15 cellular contexts compared by ENCODE assay signal in genomic region chr20:44717986-44718385, GRCh38. TPM values are rescaled to one million over a fixed set of nuclear protein-coding genes. Genes with fewer than 3 reads are reported as not detected.
DNase-seq lines count a peak whose midpoint lies in the region; TF ChIP-seq lines count a peak whose summit lies in the region.
"Had no signal": no experiment of that assay in that cellular context is flagged by ENCODE, and none has a peak within 500 bp of the region (broad histone marks: within the 10 kb centered on the region; RNA-seq: fewer than 3 reads in every experiment).

No MANE protein-coding gene starts in this region.

- peak; percentile 22 to 44 for TF ChIP-seq CTCF in fibroblast of lung (conservative IDR thresholded peaks at IDR 0.05 in 1 of 2, IDR thresholded peaks at IDR 0.05 in 1 of 2; ENCODE audit: low read depth in 1 of 2, low read length in 2 of 2)

- H3K4me1 Mint-ChIP-seq in CD8-positive, alpha-beta memory T cell: no peaks in the 10 kb centered on the region
- H3K4me1 Mint-ChIP-seq: activated CD8-positive, alpha-beta memory T cell treated with anti-CD3 and anti-CD28 coated beads, Interleukin-2, amount 10 ng/mL, durations not matched to agents 7 days and 5 days had no signal

- H3K79me2 ChIP-seq in fibroblast of lung (ENCODE audit: control insufficient read depth, insufficient read depth, low read length): no peaks in the 10 kb centered on the region

- DNase-seq in DMS 273 (lab: John Stamatoyannopoulos, UW; ENCODE audit: unreplicated experiment) (peak; percentile 67), DMS 273 treated with DMSO at 0.1 percent for 48 hours (lab: John Stamatoyannopoulos, UW) (no peak), RPMI8226 (peak; percentile 28), fibroblast of lung (ENCODE audit: low read depth in 2 of 2) (no peak), NCI-H1105 treated with DMSO at 0.1 percent for 48 hours (lab: John Stamatoyannopoulos, UW) (no peak), COR-L47 (lab: John Stamatoyannopoulos, UW) (no peak)
- no peak for DNase-seq in CD8-positive, alpha-beta memory T cell
- DNase-seq: activated CD8-positive, alpha-beta memory T cell treated with anti-CD3 and anti-CD28 coated beads, Interleukin-2, amount 10 ng/mL, durations not matched to agents 7 days and 5 days; anterior cingulate cortex; NCI-H2171 treated with DMSO at 0.1 percent for 48 hours; stimulated activated CD4-positive, alpha-beta T cell treated with anti-CD3 and anti-CD28 coated beads, Interleukin-1b, Interleukin-23, amount 100 ng/mL, for 48 hours had no signal

- no peak overlapping the region for H3K4me3 Mint-ChIP-seq in CD8-positive, alpha-beta memory T cell
- H3K4me3 Mint-ChIP-seq: activated CD8-positive, alpha-beta memory T cell treated with anti-CD3 and anti-CD28 coated beads, Interleukin-2, amount 10 ng/mL, durations not matched to agents 7 days and 5 days had no signal

- H3K9ac ChIP-seq in fibroblast of lung (ENCODE audit: insufficient read depth, low read length) (no peak overlapping the region), subcutaneous abdominal adipose tissue (ENCODE audit: low read length in 5 of 5) (no peak overlapping the region)

- H3K4me3 ChIP-seq in fibroblast of lung (replicated peaks in 1 of 4; ENCODE audit: control extremely low read depth in 1 of 4, insufficient read depth in 1 of 4, low read depth in 3 of 4, low read length in 4 of 4): peak overlapping the region in 1 of 4 experiments; percentile 17
- peak overlapping the region; percentile 38 to 55 (median 44) for H3K4me3 ChIP-seq in subcutaneous abdominal adipose tissue (ENCODE audit: low read depth in 1 of 5, low read length in 5 of 5)
- no peak overlapping the region for H3K4me3 ChIP-seq in CD8-positive, alpha-beta memory T cell (ENCODE audit: low read length)

- no peak overlapping the region for H3K27ac ChIP-seq in fibroblast of lung (ENCODE audit: insufficient read depth, low read length)
- no peak overlapping the region for H3K27ac ChIP-seq in subcutaneous abdominal adipose tissue (ENCODE audit: low read depth, low read length)
- no peak overlapping the region for H3K27ac ChIP-seq in CD8-positive, alpha-beta memory T cell (ENCODE audit: low read depth, low read length)

- H3K4me2 ChIP-seq in fibroblast of lung (ENCODE audit: extremely low read depth, insufficient read depth, low read length): no peak overlapping the region

- H2AFZ ChIP-seq in fibroblast of lung (ENCODE audit: low read length): no peak overlapping the region

- no peak overlapping the region for H3K27ac Mint-ChIP-seq in CD8-positive, alpha-beta memory T cell
- H3K27ac Mint-ChIP-seq: activated CD8-positive, alpha-beta memory T cell treated with anti-CD3 and anti-CD28 coated beads, Interleukin-2, amount 10 ng/mL, durations not matched to agents 7 days and 5 days had no signal

- H3K36me3 Mint-ChIP-seq in CD8-positive, alpha-beta memory T cell: no peaks in the 10 kb centered on the region
- H3K36me3 Mint-ChIP-seq: activated CD8-positive, alpha-beta memory T cell treated with anti-CD3 and anti-CD28 coated beads, Interleukin-2, amount 10 ng/mL, durations not matched to agents 7 days and 5 days had no signal

- H3K9me3 Mint-ChIP-seq in CD8-positive, alpha-beta memory T cell: no peaks in the 10 kb centered on the region

- H3K36me3 ChIP-seq in fibroblast of lung (ENCODE audit: control insufficient read depth, insufficient read depth, low read length): no peaks in the 10 kb centered on the region
- peaks cover 0 to 3% (median 0%) of the 10 kb centered on the region in 5 donors for H3K36me3 ChIP-seq in subcutaneous abdominal adipose tissue (ENCODE audit: control insufficient read depth in 5 of 5, insufficient read depth in 5 of 5, low read length in 5 of 5)
- no peaks in the 10 kb centered on the region for H3K36me3 ChIP-seq in CD8-positive, alpha-beta memory T cell (ENCODE audit: insufficient read depth, low read length)

- H4K20me1 ChIP-seq in fibroblast of lung (ENCODE audit: control insufficient read depth, extremely low read depth, insufficient read depth, low read length): no peaks in the 10 kb centered on the region

- POLR2A ChIA-PET in CD8-positive, alpha-beta memory T cell (lab: Charles Lee): interaction anchor here (0.6 kb wide), 1 partner anchor 108 kb away, joined by 3 read pairs; no protein-coding TSS in a partner anchor

- peaks cover 0 to 5% of the 10 kb centered on the region in 2 donors for H3K27me3 Mint-ChIP-seq in CD8-positive, alpha-beta memory T cell

- H3K4me1 ChIP-seq in fibroblast of lung (ENCODE audit: control insufficient read depth, extremely low read depth, insufficient read depth, low read length) (peaks cover 25% of the 10 kb centered on the region), subcutaneous abdominal adipose tissue (ENCODE audit: control insufficient read depth in 5 of 5, insufficient read depth in 5 of 5, low read length in 5 of 5) (peaks cover 6 to 68% (median 60%) of the 10 kb centered on the region in 5 donors)
- no peaks in the 10 kb centered on the region for H3K4me1 ChIP-seq in CD8-positive, alpha-beta memory T cell (ENCODE audit: insufficient read depth, low read length)

- CTCF ChIA-PET in CD8-positive, alpha-beta memory T cell (lab: Charles Lee): interaction anchor here (1.6 kb wide), 1 partner anchor 33 kb away, joined by 4 read pairs; no protein-coding TSS in a partner anchor

- no peaks in the 10 kb centered on the region for H3K9me3 ChIP-seq in fibroblast of lung (ENCODE audit: control insufficient read depth, insufficient read depth, low read depth, low read length)
- H3K9me3 ChIP-seq in subcutaneous abdominal adipose tissue (ENCODE audit: control insufficient read depth in 5 of 5, low read length in 5 of 5): no peaks in the 10 kb centered on the region
- no peaks in the 10 kb centered on the region for H3K9me3 ChIP-seq in CD8-positive, alpha-beta memory T cell (ENCODE audit: low read length)

- H3K27me3 ChIP-seq in fibroblast of lung (ENCODE audit: control insufficient read depth, insufficient read depth, low read length) (peaks cover 5% of the 10 kb centered on the region), subcutaneous abdominal adipose tissue (ENCODE audit: control insufficient read depth in 5 of 5, insufficient read depth in 4 of 5, low read length in 5 of 5) (no peaks in the 10 kb centered on the region)
- H3K27me3 ChIP-seq in CD8-positive, alpha-beta memory T cell (ENCODE audit: insufficient read depth, low read length, poor library complexity, severe bottlenecking): no peaks in the 10 kb centered on the region

RNA-seq across cellular contexts. Expression of gene CCN5, which starts 2.8 kb away (rescaled TPM):
- 21.1 and 31.4 TPM in 2 replicates for total RNA-seq in fibroblast of lung
- polyA plus RNA-seq in fibroblast of lung: 1.6 and 122 TPM in 2 replicates
- polyA plus RNA-seq in fibroblast of lung (2012): 2.8 and 173 TPM in 2 replicates
- 84.6 TPM in 1 of 2 replicates, not detected in the other for polyA minus RNA-seq in fibroblast of lung (ENCODE audit: low replicate concordance)
- not detected for total RNA-seq in CD8-positive, alpha-beta memory T cell
- not detected for polyA plus RNA-seq in CD8-positive, alpha-beta memory T cell
- total RNA-seq: A172; activated CD8-positive, alpha-beta memory T cell treated with anti-CD3 and anti-CD28 coated beads, Interleukin-2, amount 10 ng/mL, durations not matched to agents 7 days and 5 days; temporal lobe had no signal

RNA-seq across cellular contexts. Expression of gene KCNK15, which starts 27.7 kb away (rescaled TPM):
- total RNA-seq in fibroblast of lung: 1.8 and 4.1 TPM in 2 replicates
- polyA plus RNA-seq in fibroblast of lung: 0.03 and 2.2 TPM in 2 replicates
- polyA plus RNA-seq in fibroblast of lung (2012): 0.10 and 2.6 TPM in 2 replicates
- 1.9 TPM in 1 of 2 replicates, not detected in the other for polyA minus RNA-seq in fibroblast of lung (ENCODE audit: low replicate concordance)
- under 1 TPM; 0.09 to 0.15 TPM for total RNA-seq in CD8-positive, alpha-beta memory T cell
- polyA plus RNA-seq in CD8-positive, alpha-beta memory T cell: not detected
- total RNA-seq: A172; activated CD8-positive, alpha-beta memory T cell treated with anti-CD3 and anti-CD28 coated beads, Interleukin-2, amount 10 ng/mL, durations not matched to agents 7 days and 5 days; myocyte; temporal lobe had no signal

Comparison
In these comparisons a context has a peak if more than half of its experiments do, and no peak if none do; other contexts are left out.
1. DNase-seq: peak in DMS 273 (single experiment) and RPMI8226 (single experiment); none in DMS 273 treated with DMSO at 0.1 percent for 48 hours (single experiment), fibroblast of lung (0 of 2), NCI-H1105 treated with DMSO at 0.1 percent for 48 hours (single experiment), CD8-positive, alpha-beta memory T cell (0 of 5) and COR-L47 (single experiment).
2. RNA of gene CCN5, which starts 2.8 kb away (total RNA-seq): 21.1 to 31.4 TPM in fibroblast of lung; not detected in CD8-positive, alpha-beta memory T cell; every median in the first group is over 10 times any median in the second.